In genomic region chr9:116394753-116395408, GRCh38 we compare ENCODE assay signal across 14 cellular contexts.
DNase-seq lines count a peak whose midpoint lies in the region; ATAC-seq and TF ChIP-seq lines count a peak whose summit lies in the region.
"Had no signal": no experiment of that assay in that cellular context is flagged by ENCODE, and none has a peak within 500 bp of the region (broad histone marks: within the 10 kb centered on the region; RNA-seq: fewer than 3 reads in every experiment).

No MANE protein-coding gene starts in this region.

- H3K36me3 Mint-ChIP-seq in activated T-cell treated with anti-CD3 and anti-CD28 coated beads, Interleukin-2, amount 50 U/mL, for 72 hours (ENCODE audit: insufficient read depth in 2 of 2): no peaks in the 10 kb centered on the region
- H3K36me3 Mint-ChIP-seq in chondrocyte (ENCODE audit: low read depth): peaks cover 64% of the 10 kb centered on the region
- H3K36me3 Mint-ChIP-seq in progenitor cell of endocrine pancreas (ENCODE audit: insufficient read depth): peaks cover 1% of the 10 kb centered on the region

- no peak overlapping the region for H3K9ac ChIP-seq in OCI-LY3 (ENCODE audit: low read length)

- no peak overlapping the region for H2AFZ ChIP-seq in OCI-LY3 (ENCODE audit: low read depth, low read length)

- no peaks in the 10 kb centered on the region for H3K79me2 ChIP-seq in OCI-LY3 (ENCODE audit: low read length)

- H3K27ac Mint-ChIP-seq in activated T-cell treated with anti-CD3 and anti-CD28 coated beads, Interleukin-2, amount 50 U/mL, for 72 hours: peak overlapping the region; percentile 31
- peak overlapping the region; percentile 82 for H3K27ac Mint-ChIP-seq in chondrocyte (ENCODE audit: unreplicated experiment)
- H3K27ac Mint-ChIP-seq in progenitor cell of endocrine pancreas: no peak overlapping the region
- H3K27ac Mint-ChIP-seq: CD4-positive, alpha-beta memory T cell; H9 had no signal

- no peaks in the 10 kb centered on the region for H3K4me1 Mint-ChIP-seq in activated T-cell treated with anti-CD3 and anti-CD28 coated beads, Interleukin-2, amount 50 U/mL, for 72 hours (ENCODE audit: low read depth)
- H3K4me1 Mint-ChIP-seq in chondrocyte (ENCODE audit: low read depth) (peaks cover 29% of the 10 kb centered on the region), progenitor cell of endocrine pancreas (ENCODE audit: low read depth) (no peaks in the 10 kb centered on the region)
- H3K4me1 Mint-ChIP-seq: CD4-positive, alpha-beta memory T cell had no signal

- DNase-seq in activated T-cell treated with anti-CD3 and anti-CD28 coated beads, Interleukin-2, amount 50 U/mL, for 72 hours: no peak
- DNase-seq in activated T-cell treated with anti-CD3 and anti-CD28 coated beads, Interleukin-2, amount 50 U/mL, for 48 hours: no peak
- DNase-seq in chondrocyte (ENCODE audit: low spot score) (no peak), progenitor cell of endocrine pancreas (ENCODE audit: low spot score, unreplicated experiment) (no peak)
- DNase-seq: BE2C; CD4-positive, alpha-beta memory T cell; COR-L47; GOT3; H9 had no signal

- TF ChIP-seq CTCF in OCI-LY3 (IDR thresholded peaks at IDR 0.05; ENCODE audit: low read depth, low read length) (no peak), chondrocyte (IDR thresholded peaks at IDR 0.05) (no peak), progenitor cell of endocrine pancreas (IDR thresholded peaks at IDR 0.05; ENCODE audit: unreplicated experiment) (no peak)

- peak overlapping the region; percentile 34; the same call in 1 of the 2 replicates for H3K27ac ChIP-seq in OCI-LY3 (ENCODE audit: low read length)
- H3K27ac ChIP-seq: C4-2B had no signal

- H3K4me1 ChIP-seq in OCI-LY3 (ENCODE audit: low read length): peaks cover 32% of the 10 kb centered on the region
- H3K4me1 ChIP-seq: BE2C had no signal

- H3K9me3 ChIP-seq in OCI-LY3 (ENCODE audit: insufficient read depth, low read length): no peaks in the 10 kb centered on the region
- H3K9me3 ChIP-seq: BE2C had no signal

- H3K36me3 ChIP-seq in OCI-LY3 (replicated peaks; ENCODE audit: low read depth, low read length): no peaks in the 10 kb centered on the region

- no peaks in the 10 kb centered on the region for H3K9me3 Mint-ChIP-seq in activated T-cell treated with anti-CD3 and anti-CD28 coated beads, Interleukin-2, amount 50 U/mL, for 72 hours
- H3K9me3 Mint-ChIP-seq in chondrocyte (ENCODE audit: low read depth): no peaks in the 10 kb centered on the region
- H3K9me3 Mint-ChIP-seq in progenitor cell of endocrine pancreas (ENCODE audit: low read depth): no peaks in the 10 kb centered on the region
- H3K9me3 Mint-ChIP-seq: H9 had no signal

- no peak for ATAC-seq in activated T-cell treated with anti-CD3 and anti-CD28 coated beads, Interleukin-2, amount 50 U/mL, for 72 hours (replicated peaks in 1 of 2)
- ATAC-seq in HG03108 (IDR thresholded peaks at IDR 0.05; ENCODE audit: unreplicated experiment): no peak
- no peak for ATAC-seq in GM18519 (IDR thresholded peaks at IDR 0.05; ENCODE audit: low FRiP score, unreplicated experiment)
- ATAC-seq: HepG2 had no signal

- H3K4me3 ChIP-seq in OCI-LY3 (ENCODE audit: low read length): no peak overlapping the region

- H3K4me2 ChIP-seq in OCI-LY3 (ENCODE audit: low read length): peak overlapping the region; percentile 45

- H3K27me3 Mint-ChIP-seq in activated T-cell treated with anti-CD3 and anti-CD28 coated beads, Interleukin-2, amount 50 U/mL, for 72 hours (ENCODE audit: low read depth): no peaks in the 10 kb centered on the region
- H3K27me3 Mint-ChIP-seq in chondrocyte (ENCODE audit: low read depth): no peaks in the 10 kb centered on the region
- no peaks in the 10 kb centered on the region for H3K27me3 Mint-ChIP-seq in progenitor cell of endocrine pancreas
- H3K27me3 Mint-ChIP-seq: CD4-positive, alpha-beta memory T cell had no signal

- no peaks in the 10 kb centered on the region for H4K20me1 ChIP-seq in OCI-LY3 (ENCODE audit: insufficient read depth, low read length)

- no peak overlapping the region for H3K4me3 Mint-ChIP-seq in activated T-cell treated with anti-CD3 and anti-CD28 coated beads, Interleukin-2, amount 50 U/mL, for 72 hours
- no peak overlapping the region for H3K4me3 Mint-ChIP-seq in chondrocyte (ENCODE audit: unreplicated experiment)
- no peak overlapping the region for H3K4me3 Mint-ChIP-seq in progenitor cell of endocrine pancreas (ENCODE audit: low read depth)
- H3K4me3 Mint-ChIP-seq: CD4-positive, alpha-beta memory T cell; H9 had no signal

- H3K27me3 ChIP-seq in OCI-LY3 (ENCODE audit: low read depth, low read length): no peaks in the 10 kb centered on the region
- H3K27me3 ChIP-seq: BE2C had no signal
